In genomic region chr5:133052317-133053175, GRCh38 we compare ENCODE assay signal across 8 cellular contexts. TPM values are rescaled to one million over a fixed set of nuclear protein-coding genes. Genes with fewer than 3 reads are reported as not detected.
DNase-seq lines count a peak whose midpoint lies in the region; ATAC-seq lines count a peak whose summit lies in the region.

No MANE protein-coding gene starts in this region.

- peak overlapping the region; percentile 96 to 99 (median 98) for H3K4me3 Mint-ChIP-seq in CD8-positive, alpha-beta memory T cell
- peak overlapping the region; percentile 97 for H3K4me3 Mint-ChIP-seq in activated naive CD8-positive, alpha-beta T cell treated with anti-CD3 and anti-CD28 coated beads for 36 hours

- H3K9me3 Mint-ChIP-seq in CD8-positive, alpha-beta memory T cell = no peaks in the 10 kb centered on the region
- no peaks in the 10 kb centered on the region for H3K9me3 Mint-ChIP-seq in activated naive CD8-positive, alpha-beta T cell treated with anti-CD3 and anti-CD28 coated beads for 36 hours

- H3K4me1 ChIP-seq in CD8-positive, alpha-beta memory T cell (ENCODE audit: insufficient read depth, low read length) = peaks cover 29% of the 10 kb centered on the region
- peaks cover 8% of the 10 kb centered on the region for H3K4me1 ChIP-seq in urinary bladder (ENCODE audit: insufficient read depth)

- ATAC-seq in GM19328 (IDR thresholded peaks at IDR 0.05; ENCODE audit: unreplicated experiment) (peak; percentile 28), HG03457 (IDR thresholded peaks at IDR 0.05; ENCODE audit: unreplicated experiment) (peak; percentile 31)

- H3K9me3 ChIP-seq in CD8-positive, alpha-beta memory T cell (ENCODE audit: low read length) = no peaks in the 10 kb centered on the region
- H3K9me3 ChIP-seq in SK-N-MC (ENCODE audit: low read depth, low read length) = no peaks in the 10 kb centered on the region

- peak overlapping the region; percentile 98 for H3K27ac ChIP-seq in CD8-positive, alpha-beta memory T cell (ENCODE audit: low read depth, low read length)
- peak overlapping the region; percentile 96 for H3K27ac ChIP-seq in SK-N-MC
- peak overlapping the region; percentile 94 for H3K27ac ChIP-seq in urinary bladder (ENCODE audit: low read depth)

- H3K9ac ChIP-seq in SK-N-MC (ENCODE audit: insufficient read length) = peak overlapping the region; percentile 98

- no peaks in the 10 kb centered on the region for H3K27me3 ChIP-seq in CD8-positive, alpha-beta memory T cell (ENCODE audit: insufficient read depth, low read length, poor library complexity, severe bottlenecking)

- DNase-seq in CD8-positive, alpha-beta memory T cell = peak in 4 of 5 donors; percentile 20 to 62 (median 41)
- no peak for DNase-seq in SK-N-MC (ENCODE audit: low read depth, low spot score)
- DNase-seq in activated naive CD8-positive, alpha-beta T cell treated with anti-CD3 and anti-CD28 coated beads for 36 hours = peak; percentile 75
- DNase-seq in cardiac septum (ENCODE audit: low spot score) = peak; percentile 81
- peak; percentile 41 for DNase-seq in pons (ENCODE audit: low spot score)

- H3K27me3 Mint-ChIP-seq in CD8-positive, alpha-beta memory T cell = no peaks in the 10 kb centered on the region
- H3K27me3 Mint-ChIP-seq in activated naive CD8-positive, alpha-beta T cell treated with anti-CD3 and anti-CD28 coated beads for 36 hours = no peaks in the 10 kb centered on the region

- WGBS in urinary bladder = under 1% methylated on average over 59 of the region's 59 CpGs

- H3K4me3 ChIP-seq in CD8-positive, alpha-beta memory T cell (ENCODE audit: low read length) = peak overlapping the region; percentile 76
- H3K4me3 ChIP-seq in SK-N-MC (peak overlapping the region; percentile 89), urinary bladder (ENCODE audit: low read depth, low read length) (peak overlapping the region; percentile 65)

- peaks cover 0 to 25% (median 0%) of the 10 kb centered on the region in 3 donors for H3K36me3 Mint-ChIP-seq in CD8-positive, alpha-beta memory T cell
- H3K36me3 Mint-ChIP-seq in activated naive CD8-positive, alpha-beta T cell treated with anti-CD3 and anti-CD28 coated beads for 36 hours = peaks cover 33% of the 10 kb centered on the region

- POLR2A ChIA-PET in CD8-positive, alpha-beta memory T cell (lab: Charles Lee) = interaction anchor here (0.5 to 2.1 kb wide), 8 partner anchors 23 to 1501 kb away, joined by 3 to 50 read pairs (median 7); partner anchors contain the start of genes AFF4, GDF9, UQCRQ and ZCCHC10

- intact Hi-C loops in cardiac septum (cut with DNase I) = loop anchor here (5.0 kb wide), 1 partner anchor 185 kb away; the partner anchor contains the start of genes GDF9 and UQCRQ

- CTCF ChIA-PET in CD8-positive, alpha-beta memory T cell (lab: Charles Lee) = no interaction called here

- H3K4me1 Mint-ChIP-seq in CD8-positive, alpha-beta memory T cell = peaks cover 50 to 76% (median 73%) of the 10 kb centered on the region in 3 donors
- H3K4me1 Mint-ChIP-seq in activated naive CD8-positive, alpha-beta T cell treated with anti-CD3 and anti-CD28 coated beads for 36 hours = peaks cover 35% of the 10 kb centered on the region

- H3K36me3 ChIP-seq in CD8-positive, alpha-beta memory T cell (ENCODE audit: insufficient read depth, low read length) = no peaks in the 10 kb centered on the region
- H3K36me3 ChIP-seq in SK-N-MC (ENCODE audit: insufficient read depth, low read length) (peaks cover 5% of the 10 kb centered on the region; the same call in 1 of the 2 replicates), urinary bladder (ENCODE audit: insufficient read depth) (no peaks in the 10 kb centered on the region)

- H3K27ac Mint-ChIP-seq in CD8-positive, alpha-beta memory T cell = peak overlapping the region; percentile 99 to 100 (median 100)
- H3K27ac Mint-ChIP-seq in activated naive CD8-positive, alpha-beta T cell treated with anti-CD3 and anti-CD28 coated beads for 36 hours = peak overlapping the region; percentile 99

RNA-seq across cellular contexts. Expression of gene HSPA4, which starts 0.7 kb away (rescaled TPM):
- 100 to 1,000 TPM; 236 to 244 TPM for total RNA-seq in CD8-positive, alpha-beta memory T cell
- polyA plus RNA-seq in CD8-positive, alpha-beta memory T cell = 39.8 TPM
- total RNA-seq in activated naive CD8-positive, alpha-beta T cell treated with anti-CD3 and anti-CD28 coated beads for 36 hours = 100 to 1,000 TPM; 296 to 302 TPM
- total RNA-seq in cardiac septum = 142 TPM
- 79.2 TPM for total RNA-seq in urinary bladder
- polyA plus RNA-seq in urinary bladder = 32.4 TPM

RNA-seq across cellular contexts. Expression of gene ZCCHC10, which starts 26.2 kb away (rescaled TPM):
- total RNA-seq in CD8-positive, alpha-beta memory T cell = 10 to 100 TPM; 31.8 to 35.0 TPM
- polyA plus RNA-seq in CD8-positive, alpha-beta memory T cell = 40.0 TPM
- total RNA-seq in activated naive CD8-positive, alpha-beta T cell treated with anti-CD3 and anti-CD28 coated beads for 36 hours = 10 to 100 TPM; 31.2 to 33.5 TPM
- total RNA-seq in cardiac septum (19.9 TPM), urinary bladder (24.1 TPM)
- 19.8 TPM for polyA plus RNA-seq in urinary bladder
